Comparison of ENCODE assay signal across 1 cellular context in genomic region chr2:10170256-10170655, GRCh38.
TF ChIP-seq lines count a peak whose summit lies in the region.

No MANE protein-coding gene starts in this region.

TF ChIP-seq in SK-N-SH, 30 proteins besides CTCF, POLR2A, EP300 and RAD21 (continued from another document):
- TF ChIP-seq REST (IDR thresholded peaks at IDR 0.05; ENCODE audit: low read depth, low read length), result no peak
- peak; percentile 68 for TF ChIP-seq NFIC (IDR thresholded peaks at IDR 0.05; ENCODE audit: borderline replicate concordance)
- TF ChIP-seq POLR2AphosphoS5 (IDR thresholded peaks at IDR 0.05; ENCODE audit: low read depth, low read length), result no peak
- no peak for TF ChIP-seq CHD2 (IDR thresholded peaks at IDR 0.05; ENCODE audit: low read length, partially characterized antibody)
- TF ChIP-seq FOXJ3 (CRISPR knock-in tag; IDR thresholded peaks at IDR 0.05), result no peak
- TF ChIP-seq ELF1 (IDR thresholded peaks at IDR 0.05), result no peak
- no peak for TF ChIP-seq MXI1 (IDR thresholded peaks at IDR 0.05; ENCODE audit: low read depth, low read length)
- TF ChIP-seq ZBTB33 (IDR thresholded peaks at IDR 0.05; ENCODE audit: borderline replicate concordance, low read depth), result no peak
- TF ChIP-seq YY1 (IDR thresholded peaks at IDR 0.05; ENCODE audit: low read depth), result no peak
- TF ChIP-seq IRF3 (IDR thresholded peaks at IDR 0.05; ENCODE audit: low read depth, low read length), result no peak
- no peak for TF ChIP-seq TAF1 (IDR thresholded peaks at IDR 0.05; ENCODE audit: borderline replicate concordance, low read depth, low read length)
